22 cellular contexts compared by ENCODE assay signal in the genomic region with DNA sequence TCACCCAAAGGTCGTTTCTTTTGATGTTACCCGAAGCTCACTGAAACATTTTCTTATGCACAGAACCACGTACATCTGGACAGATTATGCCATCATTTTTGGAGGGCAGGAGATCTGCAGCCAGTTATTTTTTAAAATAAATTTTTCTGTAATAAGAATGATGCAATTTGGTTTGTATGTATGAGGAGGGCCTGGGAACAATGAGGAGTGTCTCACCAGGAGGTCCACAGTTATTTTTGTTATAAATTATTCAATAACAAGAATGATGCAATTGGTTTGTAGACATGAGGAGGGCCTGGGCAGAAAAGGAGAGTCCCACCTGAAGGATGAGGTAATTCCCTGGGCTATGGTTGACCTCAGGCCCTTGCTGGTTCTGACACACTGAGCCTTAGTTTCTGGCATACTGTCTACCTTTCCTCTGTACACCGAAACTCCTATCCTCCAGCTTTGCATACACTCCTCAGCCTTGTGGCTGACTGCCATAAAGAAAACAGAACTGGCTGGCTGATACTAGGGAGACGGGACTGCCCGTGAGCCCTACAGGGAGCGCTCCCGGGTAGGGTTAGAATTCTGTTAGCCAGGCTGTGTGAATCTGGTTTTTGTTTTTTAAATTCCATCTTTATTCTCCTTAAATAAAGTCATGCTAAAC. TPM values are rescaled to one million over a fixed set of nuclear protein-coding genes. Genes with fewer than 3 reads are reported as not detected.
"Had no signal": no experiment of that assay in that cellular context is flagged by ENCODE, and none has a peak within 500 bp of the region (broad histone marks: within the 10 kb centered on the region; RNA-seq: fewer than 3 reads in every experiment).

No MANE protein-coding gene starts in this region.

- FAIRE-seq: endometrium, keratinocyte, TTC549 had no signal

- H3K4me3 ChIP-seq: dorsolateral prefrontal cortex, hepatocyte, left ventricle myocardium inferior, tibial nerve, uterus had no signal

- H3K27me3 ChIP-seq: tibial nerve, uterus had no signal

- H3K27ac ChIP-seq: dorsolateral prefrontal cortex, hepatocyte, left ventricle myocardium inferior, tibial nerve, uterus had no signal

- ATAC-seq: activated naive CD8-positive, alpha-beta T cell treated with anti-CD3 and anti-CD28 coated beads, Interleukin-2, amount 50 U/mL, for 24 hours; activated T-helper 17 cell treated with anti-CD3 and anti-CD28 coated beads, Interleukin-2, amount 50 U/mL, for 72 hours; esophagus mucosa; natural killer cell treated with Interleukin-12 subunit alpha and Interleukin-12 subunit beta and Interleukin-15 and Interleukin-18, amount 100 ng/mL, for 72 hours; stimulated activated naive B cell treated with anti-CD40 and anti-IgM and Interleukin-4, amounts not matched to agents 10 μg/mL and 1 μg/mL and 100 μg/mL, for 72 hours had no signal

- DNase-seq: activated B cell treated with CpG ODN at 0.5 μM for 24 hours; activated naive CD4-positive, alpha-beta T cell treated with Interleukin-2 at 50 U/mL for 16 hours; activated naive CD8-positive, alpha-beta T cell treated with anti-CD3 and anti-CD28 coated beads, Interleukin-2, amount 50 U/mL, for 24 hours; aorta; dorsolateral prefrontal cortex; left ventricle myocardium inferior; posterior cingulate gyrus; stimulated activated CD4-positive, alpha-beta T cell treated with anti-CD3 and anti-CD28 coated beads, Interleukin-2, amount 100 ng/mL, for 48 hours; stimulated activated naive B cell treated with anti-CD40 and anti-IgM and Interleukin-4, amounts not matched to agents 10 μg/mL and 1 μg/mL and 100 μg/mL, for 72 hours; substantia nigra; T-helper 2 cell; uterus had no signal

- H3K36me3 ChIP-seq: left ventricle myocardium inferior, tibial nerve, uterus had no signal

- H3K79me2 ChIP-seq: hepatocyte had no signal

- H3K4me2 ChIP-seq: hepatocyte had no signal

- H2AFZ ChIP-seq: hepatocyte had no signal

- H3K4me1 ChIP-seq: left ventricle myocardium inferior, tibial nerve, uterus had no signal

- H3K9me3 ChIP-seq: left ventricle myocardium inferior, tibial nerve, uterus had no signal

RNA-seq across cellular contexts. Expression of a gene that starts 9.0 kb away (rescaled TPM):
- total RNA-seq: activated B cell treated with CpG ODN at 0.5 μM for 24 hours; activated T-helper 17 cell treated with anti-CD3 and anti-CD28 coated beads, Interleukin-2, amount 50 U/mL, for 72 hours; aorta; dorsolateral prefrontal cortex; esophagus mucosa; glomerular endothelial cell; hepatocyte; left ventricle myocardium inferior; natural killer cell treated with Interleukin-12 subunit alpha and Interleukin-12 subunit beta and Interleukin-15 and Interleukin-18, amount 100 ng/mL, for 72 hours; skeletal muscle tissue; tibial nerve; uterus had no signal
- polyA plus RNA-seq: aorta, hepatocyte, keratinocyte had no signal

RNA-seq across cellular contexts. Expression of a gene that starts 22.5 kb away (rescaled TPM):
- total RNA-seq: activated B cell treated with CpG ODN at 0.5 μM for 24 hours; activated T-helper 17 cell treated with anti-CD3 and anti-CD28 coated beads, Interleukin-2, amount 50 U/mL, for 72 hours; aorta; dorsolateral prefrontal cortex; esophagus mucosa; glomerular endothelial cell; hepatocyte; left ventricle myocardium inferior; natural killer cell treated with Interleukin-12 subunit alpha and Interleukin-12 subunit beta and Interleukin-15 and Interleukin-18, amount 100 ng/mL, for 72 hours; skeletal muscle tissue; tibial nerve; uterus had no signal
- polyA plus RNA-seq: aorta, hepatocyte, keratinocyte had no signal
